Comparison of ENCODE assay signal across 10 cellular contexts in the genomic region with DNA sequence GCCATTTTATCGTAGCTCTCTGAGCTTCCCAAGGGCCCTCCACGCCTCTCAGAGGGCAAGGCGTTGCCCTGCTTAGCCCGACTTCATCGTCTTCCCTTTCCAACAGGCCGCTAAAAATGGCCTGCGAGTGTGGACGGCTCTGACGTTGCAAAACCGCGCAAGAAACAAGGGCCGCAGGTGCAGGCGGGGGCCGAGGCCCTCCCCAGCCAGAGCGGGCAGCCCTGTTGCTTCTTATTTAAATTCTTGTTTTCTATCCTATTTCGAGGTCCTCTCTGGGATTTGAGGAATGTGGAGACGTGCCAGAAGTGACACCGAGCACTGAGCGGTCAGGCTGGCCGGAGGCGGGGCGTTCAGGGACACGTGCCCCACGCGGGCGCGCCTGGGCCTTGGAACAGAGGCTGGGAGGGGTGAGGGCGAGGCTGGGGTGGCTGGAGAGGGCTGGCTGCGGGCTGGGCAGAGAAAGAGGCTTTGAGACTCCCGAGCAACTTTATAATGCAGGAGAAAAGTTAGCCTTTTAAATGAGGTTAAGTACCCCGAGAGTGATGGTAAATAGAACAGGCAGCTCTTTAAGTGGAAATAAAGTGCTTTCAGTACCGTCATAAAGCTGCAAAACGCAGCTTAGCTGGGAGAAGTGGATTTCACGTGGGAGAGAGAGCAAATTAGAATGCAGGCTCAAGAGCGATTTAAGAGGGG.
DNase-seq lines count a peak whose midpoint lies in the region; ATAC-seq and TF ChIP-seq lines count a peak whose summit lies in the region.
"Had no signal": no experiment of that assay in that cellular context is flagged by ENCODE, and none has a peak within 500 bp of the region (broad histone marks: within the 10 kb centered on the region; RNA-seq: fewer than 3 reads in every experiment).

No MANE protein-coding gene starts in this region.

- H3K27ac Mint-ChIP-seq in activated CD4-positive, alpha-beta T cell treated with anti-CD3 and anti-CD28 coated beads for 36 hours, result peak overlapping the region; percentile 58
- H3K27ac Mint-ChIP-seq in activated CD4-positive, alpha-beta T cell treated with anti-CD3 and anti-CD28 coated beads, Interleukin-2, amount 10 ng/mL, durations not matched to agents 7 days and 5 days, result no peak overlapping the region

- H3K4me1 Mint-ChIP-seq in activated CD4-positive, alpha-beta T cell treated with anti-CD3 and anti-CD28 coated beads for 36 hours, result peaks cover 20% of the 10 kb centered on the region
- H3K4me1 Mint-ChIP-seq in activated CD4-positive, alpha-beta T cell treated with anti-CD3 and anti-CD28 coated beads, Interleukin-2, amount 10 ng/mL, durations not matched to agents 7 days and 5 days, result peaks cover 25% of the 10 kb centered on the region

- H3K27me3 Mint-ChIP-seq in activated CD4-positive, alpha-beta T cell treated with anti-CD3 and anti-CD28 coated beads for 36 hours, result peaks cover 34% of the 10 kb centered on the region
- peaks cover 5% of the 10 kb centered on the region for H3K27me3 Mint-ChIP-seq in activated CD4-positive, alpha-beta T cell treated with anti-CD3 and anti-CD28 coated beads, Interleukin-2, amount 10 ng/mL, durations not matched to agents 7 days and 5 days

- no peak for ATAC-seq in activated CD4-positive, alpha-beta T cell treated with anti-CD3 and anti-CD28 coated beads for 36 hours
- ATAC-seq: Panc1 had no signal

- no peaks in the 10 kb centered on the region for H3K9me3 ChIP-seq in esophagus (ENCODE audit: control insufficient read depth in 2 of 2, insufficient read depth in 1 of 2, low read depth in 1 of 2, low read length in 1 of 2)
- H3K9me3 ChIP-seq in mesodermal cell (ENCODE audit: control insufficient read depth, low read length), result peaks cover 18% of the 10 kb centered on the region
- H3K9me3 ChIP-seq in tibial artery, result no peaks in the 10 kb centered on the region

- H3K36me3 ChIP-seq in esophagus (ENCODE audit: control insufficient read depth in 2 of 2, insufficient read depth in 2 of 2, low read length in 1 of 2) (no peaks in the 10 kb centered on the region), mesodermal cell (ENCODE audit: control insufficient read depth, insufficient read depth, low read length) (no peaks in the 10 kb centered on the region), tibial artery (no peaks in the 10 kb centered on the region)

- no peak for TF ChIP-seq CTCF in tibial artery (IDR thresholded peaks at IDR 0.05)

- H3K9me3 Mint-ChIP-seq in activated CD4-positive, alpha-beta T cell treated with anti-CD3 and anti-CD28 coated beads for 36 hours (ENCODE audit: low read depth), result peaks cover 2% of the 10 kb centered on the region
- peaks cover 12% of the 10 kb centered on the region for H3K9me3 Mint-ChIP-seq in activated CD4-positive, alpha-beta T cell treated with anti-CD3 and anti-CD28 coated beads, Interleukin-2, amount 10 ng/mL, durations not matched to agents 7 days and 5 days
- H3K9me3 Mint-ChIP-seq: CD4-positive, CD25-positive, alpha-beta regulatory T cell had no signal

- WGBS in esophagus, 2 donors, result 25 to 32% methylated on average over 35 of the region's 35 CpGs
- WGBS in mesodermal cell (ENCODE audit: insufficient coverage in 2 of 2), 2 experiments, result 71 to 73% methylated on average over 33 to 35 of the region's 35 CpGs

- H3K4me3 ChIP-seq in esophagus (ENCODE audit: low read depth in 1 of 2, low read length in 2 of 2) (no peak overlapping the region), mesodermal cell (ENCODE audit: extremely low read depth, insufficient read depth, low read length, poor library complexity, severe bottlenecking) (no peak overlapping the region), tibial artery (peak overlapping the region; percentile 26 to 42)

- CTCF ChIA-PET in activated CD4-positive, alpha-beta T cell treated with anti-CD3 and anti-CD28 coated beads for 36 hours (lab: Charles Lee), result interaction anchor here (0.7 kb wide), 1 partner anchor 11 kb away, joined by 3 read pairs; no protein-coding TSS in a partner anchor
- CTCF ChIA-PET in activated CD4-positive, alpha-beta T cell treated with anti-CD3 and anti-CD28 coated beads, Interleukin-2, amount 10 ng/mL, durations not matched to agents 7 days and 5 days (lab: Charles Lee), result interaction anchor here (0.7 kb wide), 1 partner anchor 34 kb away, joined by 3 read pairs; no protein-coding TSS in a partner anchor

- H3K27me3 ChIP-seq in esophagus (ENCODE audit: control insufficient read depth in 1 of 2, insufficient read depth in 2 of 2, low read length in 2 of 2) (no peaks in the 10 kb centered on the region), tibial artery (no peaks in the 10 kb centered on the region)

- H3K4me1 ChIP-seq in esophagus (ENCODE audit: control insufficient read depth in 2 of 2, insufficient read depth in 2 of 2, low read length in 1 of 2), result peaks cover 0 to 4% of the 10 kb centered on the region in 2 donors
- peaks cover 24% of the 10 kb centered on the region for H3K4me1 ChIP-seq in mesodermal cell (ENCODE audit: control insufficient read depth, insufficient read depth, low read length, poor library complexity, severe bottlenecking)
- peaks cover 0 to 46% (median 35%) of the 10 kb centered on the region in 4 donors for H3K4me1 ChIP-seq in tibial artery

- intact Hi-C loops in activated CD4-positive, alpha-beta T cell treated with anti-CD3 and anti-CD28 coated beads for 36 hours (cut with DNase I, micrococcal nuclease), result no loop called here
- intact Hi-C loops in tibial artery (cut with DNase I; ENCODE audit: low total_unique reads), result loop anchor here (2.0 to 5.0 kb wide), 2 partner anchors 17 to 74 kb away; no protein-coding TSS in a partner anchor

- POLR2A ChIA-PET in activated CD4-positive, alpha-beta T cell treated with anti-CD3 and anti-CD28 coated beads for 36 hours (lab: Charles Lee), result interaction anchor here (0.8 kb wide), 1 partner anchor 13 kb away, joined by 3 read pairs; no protein-coding TSS in a partner anchor
- POLR2A ChIA-PET in activated CD4-positive, alpha-beta T cell treated with anti-CD3 and anti-CD28 coated beads, Interleukin-2, amount 10 ng/mL, durations not matched to agents 7 days and 5 days (lab: Charles Lee), result interaction anchor here (0.8 kb wide), 1 partner anchor 13 kb away, joined by 3 read pairs; no protein-coding TSS in a partner anchor

- DNase-seq in activated CD4-positive, alpha-beta T cell treated with anti-CD3 and anti-CD28 coated beads for 36 hours, result no peak
- no peak for DNase-seq in activated CD4-positive, alpha-beta T cell treated with anti-CD3 and anti-CD28 coated beads, Interleukin-2, amount 10 ng/mL, durations not matched to agents 7 days and 5 days
- DNase-seq in tibial artery (peak; percentile 86 to 96), H4 (ENCODE audit: low spot score) (no peak), KBM-7 (no peak)
- no peak for DNase-seq in central memory CD4-positive, alpha-beta T cell
- DNase-seq: CD4-positive, CD25-positive, alpha-beta regulatory T cell had no signal

- no peaks in the 10 kb centered on the region for H3K36me3 Mint-ChIP-seq in activated CD4-positive, alpha-beta T cell treated with anti-CD3 and anti-CD28 coated beads for 36 hours (ENCODE audit: low read depth)
- H3K36me3 Mint-ChIP-seq in activated CD4-positive, alpha-beta T cell treated with anti-CD3 and anti-CD28 coated beads, Interleukin-2, amount 10 ng/mL, durations not matched to agents 7 days and 5 days (ENCODE audit: low read depth), result peaks cover 28% of the 10 kb centered on the region

- H3K27ac ChIP-seq in esophagus (ENCODE audit: low read depth in 2 of 2, low read length in 1 of 2) (peak overlapping the region; percentile 33 to 48), mesodermal cell (ENCODE audit: low read depth, low read length, severe bottlenecking) (peak overlapping the region; percentile 93), tibial artery (peak overlapping the region; percentile 72 to 83)

- in situ Hi-C loops in KBM-7 (cut with MboI; ENCODE audit: low pct_unique_long_range_greater_than_20kb, low sequenced_read_pairs), result no loop called here

- no peak overlapping the region for H3K4me3 Mint-ChIP-seq in activated CD4-positive, alpha-beta T cell treated with anti-CD3 and anti-CD28 coated beads for 36 hours
- H3K4me3 Mint-ChIP-seq in activated CD4-positive, alpha-beta T cell treated with anti-CD3 and anti-CD28 coated beads, Interleukin-2, amount 10 ng/mL, durations not matched to agents 7 days and 5 days, result no peak overlapping the region

Comparison
In these comparisons a context has a peak if more than half of its experiments do, and no peak if none do; other contexts are left out.
1. DNase-seq: peak in tibial artery (2 of 2); none in activated CD4-positive, alpha-beta T cell treated with anti-CD3 and anti-CD28 coated beads for 36 hours (single experiment), activated CD4-positive, alpha-beta T cell treated with anti-CD3 and anti-CD28 coated beads, Interleukin-2, amount 10 ng/mL, durations not matched to agents 7 days and 5 days (single experiment), H4 (single experiment), central memory CD4-positive, alpha-beta T cell (single experiment) and KBM-7 (single experiment).
2. H3K27ac ChIP-seq: peak in every context shown above with its lines; median percentile 93 in mesodermal cell; 78 in tibial artery; 40 in esophagus.
3. H3K4me3 ChIP-seq: peak in tibial artery (2 of 2); none in esophagus (0 of 2) and mesodermal cell (single experiment).